In genomic region chr2:25528173-25528572, GRCh38 we compare ENCODE assay signal across 16 cellular contexts.
DNase-seq lines count a peak whose midpoint lies in the region; ATAC-seq and TF ChIP-seq lines count a peak whose summit lies in the region.
"Had no signal": no experiment of that assay in that cellular context is flagged by ENCODE, and none has a peak within 500 bp of the region (broad histone marks: within the 10 kb centered on the region; RNA-seq: fewer than 3 reads in every experiment).

No MANE protein-coding gene starts in this region.

- TF ChIP-seq POLR2A in right lobe of liver (IDR thresholded peaks at IDR 0.05) = no peak

- H3K36me3 ChIP-seq in osteoblast (ENCODE audit: insufficient read depth, low read length) = no peaks in the 10 kb centered on the region
- no peaks in the 10 kb centered on the region for H3K36me3 ChIP-seq in right lobe of liver
- no peaks in the 10 kb centered on the region for H3K36me3 ChIP-seq in MG63
- H3K36me3 ChIP-seq: right atrium auricular region had no signal

- H3K27ac ChIP-seq in RWPE1 = no peak overlapping the region
- no peak overlapping the region for H3K27ac ChIP-seq in osteoblast (ENCODE audit: low read depth, low read length)
- H3K27ac ChIP-seq in right lobe of liver = no peak overlapping the region
- H3K27ac ChIP-seq: C4-2B, hepatocyte, right atrium auricular region had no signal

- peak; percentile 86 for DNase-seq in ELR (ENCODE audit: low read depth)
- DNase-seq in RWPE1 (ENCODE audit: low spot score) = peak; percentile 41
- peak; percentile 48 for DNase-seq in epithelial cell of esophagus (ENCODE audit: low read depth)
- peak; percentile 86 for DNase-seq in osteoblast (ENCODE audit: insufficient read length, low spot score, missing footprints)
- DNase-seq in right lobe of liver = no peak
- DNase-seq in MG63 = no peak
- no peak for DNase-seq in DMS114 treated with DMSO at 0.1 percent for 48 hours (lab: John Stamatoyannopoulos, UW; ENCODE audit: unreplicated experiment)
- DNase-seq: activated CD4-positive, alpha-beta T cell treated with anti-CD3 and anti-CD28 coated beads, Interleukin-2, amount 50 U/mL, for 48 hours; naive thymus-derived CD8-positive, alpha-beta T cell; NCI-H146; NCI-H510A treated with DMSO at 0.1 percent for 48 hours; stimulated activated naive CD4-positive, alpha-beta T cell treated with Interleukin-2 at 50 U/mL for 16 hours had no signal

- POLR2A ChIA-PET in RWPE1 (lab: Yijun Ruan, JAX; ENCODE audit: low non-redundant PET) = no interaction called here

- intact Hi-C loops in right lobe of liver (cut with DNase I) = no loop called here

- H4K20me1 ChIP-seq in osteoblast (ENCODE audit: insufficient read depth, low read length) = no peaks in the 10 kb centered on the region

- no peaks in the 10 kb centered on the region for H3K79me2 ChIP-seq in osteoblast (ENCODE audit: insufficient read depth, low read length)
- H3K79me2 ChIP-seq: hepatocyte had no signal

- TF ChIP-seq CTCF in RWPE1 (conservative IDR thresholded peaks at IDR 0.05; ENCODE audit: low read depth) (no peak), epithelial cell of esophagus (IDR thresholded peaks at IDR 0.05; ENCODE audit: insufficient read depth, low read depth, low read length, missing control alignments) (no peak), osteoblast (IDR thresholded peaks at IDR 0.05; ENCODE audit: extremely low read depth, low read depth, low read length) (no peak), right lobe of liver (IDR thresholded peaks at IDR 0.05) (no peak)

- ATAC-seq in right lobe of liver (no peak), HG03460 (IDR thresholded peaks at IDR 0.05; ENCODE audit: unreplicated experiment) (no peak)
- ATAC-seq: naive thymus-derived CD8-positive, alpha-beta T cell had no signal

- no peaks in the 10 kb centered on the region for H3K27me3 ChIP-seq in osteoblast (ENCODE audit: insufficient read depth, low read length)
- no peaks in the 10 kb centered on the region for H3K27me3 ChIP-seq in right lobe of liver
- H3K27me3 ChIP-seq in MG63 = no peaks in the 10 kb centered on the region
- H3K27me3 ChIP-seq: hepatocyte, right atrium auricular region had no signal

- H2AFZ ChIP-seq in osteoblast (ENCODE audit: low read length) = no peak overlapping the region
- H2AFZ ChIP-seq: hepatocyte had no signal

- H3K4me3 ChIP-seq in epithelial cell of esophagus (ENCODE audit: low read length) (no peak overlapping the region), osteoblast (ENCODE audit: insufficient read depth, low read length) (no peak overlapping the region), right lobe of liver (no peak overlapping the region), MG63 (no peak overlapping the region)
- H3K4me3 ChIP-seq: hepatocyte, right atrium auricular region had no signal

- 89% methylated on average over 4 of the region's 4 CpGs for WGBS in right lobe of liver (ENCODE audit: insufficient coverage, low coverage, low lambda C conversion rate, missing lambda C conversion rate)

- no peaks in the 10 kb centered on the region for H3K9me3 ChIP-seq in osteoblast (ENCODE audit: low read depth, low read length)
- no peaks in the 10 kb centered on the region for H3K9me3 ChIP-seq in right lobe of liver
- no peaks in the 10 kb centered on the region for H3K9me3 ChIP-seq in MG63
- H3K9me3 ChIP-seq: right atrium auricular region had no signal

- CTCF ChIA-PET in RWPE1 (lab: Yijun Ruan, JAX) = no interaction called here

- H3K4me1 ChIP-seq in osteoblast (ENCODE audit: insufficient read depth, low read length) (peaks cover 11% of the 10 kb centered on the region), right lobe of liver (no peaks in the 10 kb centered on the region)
- H3K4me1 ChIP-seq: right atrium auricular region had no signal

- peak overlapping the region; percentile 32 for H3K4me2 ChIP-seq in osteoblast (ENCODE audit: insufficient read depth, low read length)
- H3K4me2 ChIP-seq: hepatocyte had no signal

Comparison
In these comparisons a context has a peak if more than half of its experiments do, and no peak if none do; other contexts are left out.
1. DNase-seq: peak in ELR (single experiment), RWPE1 (single experiment), epithelial cell of esophagus (single experiment) and osteoblast (single experiment); none in right lobe of liver (0 of 3), MG63 (single experiment) and DMS114 treated with DMSO at 0.1 percent for 48 hours (single experiment).